39 cellular contexts compared by ENCODE assay signal in the genomic region with DNA sequence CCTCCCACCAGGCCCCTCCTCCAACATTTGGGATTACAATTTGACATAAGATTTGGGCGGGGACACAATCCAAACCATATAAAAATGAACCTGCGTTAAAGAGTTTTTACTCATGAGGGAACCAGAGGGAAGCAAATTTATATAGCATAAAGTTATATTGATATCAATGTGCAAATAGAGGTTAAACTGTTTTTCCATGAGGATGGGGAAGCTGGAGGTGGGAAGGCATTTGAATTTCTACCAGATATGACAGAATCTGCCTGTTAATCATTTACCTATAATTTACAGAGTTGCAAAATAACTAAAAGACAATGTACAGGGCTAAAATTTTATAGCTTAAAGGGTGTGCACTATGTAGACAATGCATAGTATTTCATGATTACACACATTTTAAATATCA.
"Had no signal": no experiment of that assay in that cellular context is flagged by ENCODE, and none has a peak within 500 bp of the region (broad histone marks: within the 10 kb centered on the region; RNA-seq: fewer than 3 reads in every experiment).

No MANE protein-coding gene starts in this region.

- H3K27me3 Mint-ChIP-seq: activated naive CD4-positive, alpha-beta T cell treated with anti-CD3 and anti-CD28 coated beads, Interleukin-2, amount 10 ng/mL, durations not matched to agents 7 days and 5 days; activated naive CD4-positive, alpha-beta T cell treated with anti-CD3 and anti-CD28 coated beads, Interleukin-2, amount 50 U/mL, for 24 hours; activated naive CD8-positive, alpha-beta T cell; activated naive CD8-positive, alpha-beta T cell treated with anti-CD3 and anti-CD28 coated beads for 36 hours; activated naive CD8-positive, alpha-beta T cell treated with anti-CD3 and anti-CD28 coated beads, Interleukin-2, amount 10 ng/mL, durations not matched to agents 7 days and 5 days; activated naive CD8-positive, alpha-beta T cell treated with anti-CD3 and anti-CD28 coated beads, Interleukin-2, amount 50 U/mL, for 24 hours; activated T-cell treated with anti-CD3 and anti-CD28 coated beads, Interleukin-2, amount 50 U/mL, for 24 hours; activated T-helper 17 cell treated with anti-CD3 and anti-CD28 coated beads, Interleukin-2, amount 50 U/mL, for 72 hours; central memory CD8-positive, alpha-beta T cell had no signal

- H3K9me3 Mint-ChIP-seq: activated naive CD4-positive, alpha-beta T cell treated with anti-CD3 and anti-CD28 coated beads, Interleukin-2, amount 10 ng/mL, durations not matched to agents 7 days and 5 days; activated naive CD4-positive, alpha-beta T cell treated with anti-CD3 and anti-CD28 coated beads, Interleukin-2, amount 50 U/mL, for 24 hours; activated naive CD8-positive, alpha-beta T cell treated with anti-CD3 and anti-CD28 coated beads, Interleukin-2, amount 10 ng/mL, durations not matched to agents 7 days and 5 days; activated T-cell treated with anti-CD3 and anti-CD28 coated beads, Interleukin-2, amount 50 U/mL, for 4 hours; brain had no signal

- H3K4me1 ChIP-seq: adrenal gland, ascending aorta, body of pancreas, breast epithelium had no signal

- H3K4me1 Mint-ChIP-seq: activated naive CD4-positive, alpha-beta T cell treated with anti-CD3 and anti-CD28 coated beads, Interleukin-2, amount 10 ng/mL, durations not matched to agents 7 days and 5 days; activated naive CD4-positive, alpha-beta T cell treated with anti-CD3 and anti-CD28 coated beads, Interleukin-2, amount 50 U/mL, for 24 hours; activated naive CD8-positive, alpha-beta T cell treated with anti-CD3 and anti-CD28 coated beads for 36 hours; activated naive CD8-positive, alpha-beta T cell treated with anti-CD3 and anti-CD28 coated beads, Interleukin-2, amount 10 ng/mL, durations not matched to agents 7 days and 5 days; activated naive CD8-positive, alpha-beta T cell treated with anti-CD3 and anti-CD28 coated beads, Interleukin-2, amount 50 U/mL, for 24 hours; activated T-helper 17 cell treated with anti-CD3 and anti-CD28 coated beads, Interleukin-2, amount 50 U/mL, for 72 hours; central memory CD8-positive, alpha-beta T cell had no signal

- H3K27ac Mint-ChIP-seq: activated naive CD4-positive, alpha-beta T cell treated with anti-CD3 and anti-CD28 coated beads for 36 hours; activated naive CD4-positive, alpha-beta T cell treated with anti-CD3 and anti-CD28 coated beads, Interleukin-2, amount 10 ng/mL, durations not matched to agents 7 days and 5 days; activated naive CD4-positive, alpha-beta T cell treated with anti-CD3 and anti-CD28 coated beads, Interleukin-2, amount 50 U/mL, for 72 hours; activated naive CD8-positive, alpha-beta T cell; activated naive CD8-positive, alpha-beta T cell treated with anti-CD3 and anti-CD28 coated beads for 36 hours; activated naive CD8-positive, alpha-beta T cell treated with anti-CD3 and anti-CD28 coated beads, Interleukin-2, amount 10 ng/mL, durations not matched to agents 7 days and 5 days; activated naive CD8-positive, alpha-beta T cell treated with anti-CD3 and anti-CD28 coated beads, Interleukin-2, amount 50 U/mL, for 24 hours; activated T-cell treated with anti-CD3 and anti-CD28 coated beads, Interleukin-2, amount 50 U/mL, for 24 hours; activated T-cell treated with anti-CD3 and anti-CD28 coated beads, Interleukin-2, amount 50 U/mL, for 72 hours; activated T-helper 1 cell treated with anti-CD3 and anti-CD28 coated beads, Interleukin-12 subunit alpha, Interleukin-12 subunit beta, Interleukin-2, Interleukin-4 antibody, amounts not matched to agents 30 ng/mL and 10 ng/mL and 1 ng/mL, durations not matched to agents 14 hours and 24 hours and 36 hours; activated T-helper 17 cell treated with anti-CD3 and anti-CD28 coated beads, Interleukin-2, amount 50 U/mL, for 72 hours; activated T-helper 2 cell treated with anti-CD3 and anti-CD28 coated beads, Interferon-gamma antibody, Interleukin-2, Interleukin-4, amounts not matched to agents 10 μg/mL and 5 μg/mL and 100 μg/mL, durations not matched to agents 14 hours and 24 hours and 36 hours; brain had no signal

- H3K4me3 Mint-ChIP-seq: activated naive CD4-positive, alpha-beta T cell treated with anti-CD3 and anti-CD28 coated beads for 36 hours; activated naive CD4-positive, alpha-beta T cell treated with anti-CD3 and anti-CD28 coated beads, Interleukin-2, amount 10 ng/mL, durations not matched to agents 7 days and 5 days; activated naive CD4-positive, alpha-beta T cell treated with anti-CD3 and anti-CD28 coated beads, Interleukin-2, amount 50 U/mL, for 24 hours; activated naive CD8-positive, alpha-beta T cell; activated naive CD8-positive, alpha-beta T cell treated with anti-CD3 and anti-CD28 coated beads for 36 hours; activated naive CD8-positive, alpha-beta T cell treated with anti-CD3 and anti-CD28 coated beads, Interleukin-2, amount 10 ng/mL, durations not matched to agents 7 days and 5 days; activated naive CD8-positive, alpha-beta T cell treated with anti-CD3 and anti-CD28 coated beads, Interleukin-2, amount 50 U/mL, for 24 hours; activated T-cell treated with anti-CD3 and anti-CD28 coated beads, Interleukin-2, amount 50 U/mL, for 24 hours; activated T-cell treated with anti-CD3 and anti-CD28 coated beads, Interleukin-2, amount 50 U/mL, for 4 hours; activated T-cell treated with anti-CD3 and anti-CD28 coated beads, Interleukin-2, amount 50 U/mL, for 72 hours; activated T-helper 1 cell treated with anti-CD3 and anti-CD28 coated beads, Interleukin-12 subunit alpha, Interleukin-12 subunit beta, Interleukin-2, Interleukin-4 antibody, amounts not matched to agents 30 ng/mL and 10 ng/mL and 1 ng/mL, durations not matched to agents 14 hours and 24 hours and 36 hours; activated T-helper 17 cell treated with anti-CD3 and anti-CD28 coated beads, Interleukin-2, amount 50 U/mL, for 72 hours; brain; central memory CD8-positive, alpha-beta T cell had no signal

- H3K4me3 ChIP-seq: adrenal gland, ascending aorta, body of pancreas, breast epithelium, cardiac muscle cell had no signal

- DNase-seq: activated effector memory CD4-positive, alpha-beta T cell treated with anti-CD3 and anti-CD28 coated beads, Interleukin-2, amount 50 U/mL, for 16 hours; activated effector memory CD4-positive, alpha-beta T cell treated with Interleukin-2 at 50 U/mL for 16 hours; activated gamma-delta T cell; activated gamma-delta T cell treated with Interleukin-2 at 50 U/mL for 16 hours; activated naive CD4-positive, alpha-beta T cell; activated naive CD4-positive, alpha-beta T cell treated with anti-CD3 and anti-CD28 coated beads for 36 hours; activated naive CD4-positive, alpha-beta T cell treated with anti-CD3 and anti-CD28 coated beads, Interleukin-2, amount 10 ng/mL, durations not matched to agents 7 days and 5 days; activated naive CD4-positive, alpha-beta T cell treated with anti-CD3 and anti-CD28 coated beads, Interleukin-2, amount 50 U/mL, for 16 hours; activated naive CD4-positive, alpha-beta T cell treated with Interleukin-2 at 50 U/mL for 16 hours; activated naive CD8-positive, alpha-beta T cell treated with anti-CD3 and anti-CD28 coated beads for 36 hours; activated naive CD8-positive, alpha-beta T cell treated with anti-CD3 and anti-CD28 coated beads, Interleukin-2, amount 10 ng/mL, durations not matched to agents 7 days and 5 days; activated naive CD8-positive, alpha-beta T cell treated with anti-CD3 and anti-CD28 coated beads, Interleukin-2, amount 50 U/mL, for 24 hours; activated T-cell treated with anti-CD3 and anti-CD28 coated beads for 4 hours; activated T-cell treated with anti-CD3 and anti-CD28 coated beads, Interleukin-2, amount 50 U/mL, for 1 hour; activated T-cell treated with anti-CD3 and anti-CD28 coated beads, Interleukin-2, amount 50 U/mL, for 24 hours; activated T-cell treated with anti-CD3 and anti-CD28 coated beads, Interleukin-2, amount 50 U/mL, for 4 hours; activated T-cell treated with anti-CD3 and anti-CD28 coated beads, Interleukin-2, amount 50 U/mL, for 48 hours; activated T-cell treated with anti-CD3 and anti-CD28 coated beads, Interleukin-2, amount 50 U/mL, for 72 hours; adrenal gland; amniotic stem cell; amygdala; anterior cingulate cortex; aorta; body of pancreas; brain microvascular endothelial cell; caudate nucleus; central memory CD4-positive, alpha-beta T cell; cerebellar nuclear complex had no signal

- H3K27me3 ChIP-seq: adrenal gland, ascending aorta, brain microvascular endothelial cell, breast epithelium, cardiac muscle cell had no signal

- H3K36me3 ChIP-seq: adrenal gland, ascending aorta, brain microvascular endothelial cell, breast epithelium, cardiac muscle cell had no signal

- H3K36me3 Mint-ChIP-seq: activated naive CD4-positive, alpha-beta T cell treated with anti-CD3 and anti-CD28 coated beads, Interleukin-2, amount 10 ng/mL, durations not matched to agents 7 days and 5 days; activated naive CD4-positive, alpha-beta T cell treated with anti-CD3 and anti-CD28 coated beads, Interleukin-2, amount 50 U/mL, for 24 hours; activated naive CD4-positive, alpha-beta T cell treated with anti-CD3 and anti-CD28 coated beads, Interleukin-2, amount 50 U/mL, for 72 hours; activated naive CD8-positive, alpha-beta T cell; activated naive CD8-positive, alpha-beta T cell treated with anti-CD3 and anti-CD28 coated beads for 36 hours; activated naive CD8-positive, alpha-beta T cell treated with anti-CD3 and anti-CD28 coated beads, Interleukin-2, amount 10 ng/mL, durations not matched to agents 7 days and 5 days; brain had no signal

- H3K9me3 ChIP-seq: adrenal gland, ascending aorta, body of pancreas, breast epithelium had no signal

- H3K27ac ChIP-seq: adrenal gland, ascending aorta, body of pancreas, brain microvascular endothelial cell, breast epithelium, cardiac muscle cell had no signal

- ATAC-seq: activated naive CD4-positive, alpha-beta T cell treated with anti-CD3 and anti-CD28 coated beads, Interleukin-2, amount 50 U/mL, for 72 hours; activated naive CD8-positive, alpha-beta T cell treated with anti-CD3 and anti-CD28 coated beads, Interleukin-2, amount 50 U/mL, for 24 hours; activated T-cell treated with anti-CD3 and anti-CD28 coated beads, Interleukin-2, amount 50 U/mL, for 4 hours; activated T-cell treated with anti-CD3 and anti-CD28 coated beads, Interleukin-2, amount 50 U/mL, for 72 hours; activated T-helper 17 cell treated with anti-CD3 and anti-CD28 coated beads, Interleukin-2, amount 50 U/mL, for 72 hours; body of pancreas had no signal
